In the genomic region with DNA sequence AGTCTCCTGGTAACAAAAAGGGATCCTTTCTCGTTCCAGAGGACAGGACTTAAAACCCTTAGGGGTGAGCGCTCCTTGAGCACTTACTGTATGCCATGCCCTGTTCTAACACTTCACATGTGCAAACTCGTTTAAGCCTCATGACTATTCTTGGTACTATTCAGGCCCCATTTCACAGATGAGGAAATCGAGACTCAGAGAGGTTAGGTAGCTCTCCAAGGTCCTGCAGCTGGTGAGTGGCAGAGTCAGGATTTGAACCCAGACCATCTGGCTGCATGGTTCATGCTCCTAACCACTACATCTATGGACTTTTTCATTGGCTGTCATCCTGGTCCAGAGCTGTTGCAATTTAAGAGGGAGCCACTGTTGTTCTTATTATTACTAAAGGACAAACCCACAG, we compare ENCODE assay signal across 22 cellular contexts. TPM values are rescaled to one million over a fixed set of nuclear protein-coding genes. Genes with fewer than 3 reads are reported as not detected.
"Had no signal": no experiment of that assay in that cellular context is flagged by ENCODE, and none has a peak within 500 bp of the region (broad histone marks: within the 10 kb centered on the region; RNA-seq: fewer than 3 reads in every experiment).

No MANE protein-coding gene starts in this region.

- ATAC-seq: Panc1 had no signal

- H3K27ac ChIP-seq: RWPE1 had no signal

- H3K9me3 ChIP-seq: MG63 had no signal

- H3K27me3 ChIP-seq: MG63 had no signal

- H3K9me3 Mint-ChIP-seq: IgD-negative memory B cell had no signal

- DNase-seq: Karpas-422, KG1, MG63, NCI-H1092, NCI-H1105 treated with DMSO at 0.1 percent for 48 hours, NCI-H1417 treated with DMSO at 0.1 percent for 48 hours, NCI-H146, NCI-H1694 treated with DMSO at 0.1 percent for 48 hours, NCI-H1930, NCI-H2081, NCI-H2107, NCI-H226, NCI-H446, NCI-H510A, NCI-H524 treated with DMSO at 0.1 percent for 48 hours, NCI-H69, NCI-H774, SHP77 had no signal

- H3K4me3 Mint-ChIP-seq: IgD-negative memory B cell had no signal

- H3K4me3 ChIP-seq: MG63 had no signal

- H3K27ac Mint-ChIP-seq: IgD-negative memory B cell had no signal

- H3K36me3 ChIP-seq: MG63 had no signal

RNA-seq across cellular contexts. Expression of a gene that starts 46.7 kb away (rescaled TPM):
- total RNA-seq: T-helper 1 cell treated with Interleukin-12 subunit alpha and Interleukin-12 subunit beta and Interleukin-4 antibody, amounts not matched to agents 30 ng/mL and 1 ng/mL, for 36 hours had no signal
- polyA plus RNA-seq: IgD-negative memory B cell had no signal
